2 cellular contexts compared by ENCODE assay signal in genomic region chr1:205767248-205767647, GRCh38.
A peak's percentile ranks its signal among the peaks of the same experiment; 100 is the strongest.
TF ChIP-seq lines count a peak whose summit lies in the region.

No MANE protein-coding gene starts in this region.

TF ChIP-seq in A549, 52 proteins besides CTCF, POLR2A, EP300 and RAD21:
- TF ChIP-seq MAFK (IDR thresholded peaks at IDR 0.05; ENCODE audit: partially characterized antibody) (peak; percentile 86), CBX2 (IDR thresholded peaks at IDR 0.05; ENCODE audit: borderline replicate concordance, low read depth) (no peak)

TF ChIP-seq in K562, 482 proteins besides CTCF, POLR2A, EP300 and RAD21:
- TF ChIP-seq NONO (IDR thresholded peaks at IDR 0.05; ENCODE audit: low read depth in 2 of 2, low read length in 1 of 2), result no peak
- TF ChIP-seq POLR2B (IDR thresholded peaks at IDR 0.05; ENCODE audit: low read depth, partially characterized antibody), result no peak
- TF ChIP-seq ZNF316 (IDR thresholded peaks at IDR 0.05), result peak; percentile 90
- TF ChIP-seq MAFG (tag; conservative IDR thresholded peaks at IDR 0.05), result peak; percentile 75
- peak; percentile 83 for TF ChIP-seq MAFK (IDR thresholded peaks at IDR 0.05; ENCODE audit: low read length)
- peak; percentile 81 for TF ChIP-seq MAFF (IDR thresholded peaks at IDR 0.05; ENCODE audit: low read length)
- no peak for TF ChIP-seq CTCFL (IDR thresholded peaks at IDR 0.05; ENCODE audit: borderline replicate concordance, insufficient read depth, low read depth, low read length, poor library complexity, severe bottlenecking)
- no peak for TF ChIP-seq ZNF143 (CRISPR knock-in tag; IDR thresholded peaks at IDR 0.05)
- TF ChIP-seq C11orf30 (IDR thresholded peaks at IDR 0.05; ENCODE audit: low read depth), result peak; percentile 86
TF ChIP-seq in K562: peak in this region for 5.
